ENCODE assay signal across 22 cellular contexts in genomic region chr20:51588762-51589161, GRCh38. TPM values are rescaled to one million over a fixed set of nuclear protein-coding genes. Genes with fewer than 3 reads are reported as not detected.
"Had no signal": no experiment of that assay in that cellular context is flagged by ENCODE, and none has a peak within 500 bp of the region (broad histone marks: within the 10 kb centered on the region; RNA-seq: fewer than 3 reads in every experiment).

No MANE protein-coding gene starts in this region.

- H3K4me3 ChIP-seq: K562, SJSA1, SK-N-MC had no signal

- H3K9me3 ChIP-seq: SJSA1 had no signal

- ATAC-seq: K562 had no signal

- H3K36me3 Mint-ChIP-seq: IgD-negative memory B cell had no signal

- H3K9ac ChIP-seq: KMS-11 had no signal

- H3K4me3 Mint-ChIP-seq: IgD-negative memory B cell had no signal

- H3K4me2 ChIP-seq: KMS-11 had no signal

- DNase-seq: Kasumi-1, MM.1S, NCI-H1092 treated with DMSO at 0.1 percent for 48 hours, NCI-H1436, NCI-H187, NCI-H2029, NCI-H2081 treated with DMSO at 0.1 percent for 48 hours, NCI-H2171, NCI-H345, NCI-H446 treated with DMSO at 0.1 percent for 48 hours, NCI-H510A treated with DMSO at 0.1 percent for 48 hours, NCI-H526, NCI-H748 treated with DMSO at 0.1 percent for 48 hours, Right ventricle myocardium superior, RPMI8226, SIG-M5 had no signal

- H3K27me3 ChIP-seq: SJSA1 had no signal

- H3K27ac ChIP-seq: HL-60, KMS-11, SJSA1, SK-N-MC had no signal

- H3K27ac Mint-ChIP-seq: IgD-negative memory B cell had no signal

- H3K36me3 ChIP-seq: SJSA1 had no signal

RNA-seq across cellular contexts. Expression of gene NFATC2, which starts 46.2 kb away (rescaled TPM):
- total RNA-seq: SJSA1 had no signal
